24 cellular contexts compared by ENCODE assay signal in the genomic region with DNA sequence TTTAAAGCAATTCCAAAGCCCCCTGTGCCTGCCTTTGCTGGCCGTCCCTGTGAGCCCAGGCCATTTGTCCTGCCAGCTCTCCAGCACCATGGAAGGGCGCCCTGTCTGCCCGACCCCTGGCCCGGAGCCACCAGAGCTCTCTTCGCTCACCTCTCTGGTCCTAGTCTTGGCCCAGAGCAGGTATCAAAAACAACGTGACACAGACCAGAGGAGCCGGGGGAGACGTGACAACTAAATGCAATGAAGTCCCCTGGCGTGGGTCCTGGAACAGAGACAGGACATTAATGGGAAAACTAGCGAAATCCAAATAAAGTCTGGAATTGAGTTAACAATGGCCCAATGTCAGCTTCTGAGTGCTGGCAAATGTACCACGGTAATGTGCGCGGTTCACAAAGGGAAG.
DNase-seq lines count a peak whose midpoint lies in the region; ATAC-seq and TF ChIP-seq lines count a peak whose summit lies in the region.
"Had no signal": no experiment of that assay in that cellular context is flagged by ENCODE, and none has a peak within 500 bp of the region (broad histone marks: within the 10 kb centered on the region; RNA-seq: fewer than 3 reads in every experiment).

No MANE protein-coding gene starts in this region.

- no peaks in the 10 kb centered on the region for H3K9me3 ChIP-seq in RWPE2 (ENCODE audit: severe bottlenecking)

- peaks cover 37% of the 10 kb centered on the region for H3K4me1 Mint-ChIP-seq in type B pancreatic cell (ENCODE audit: unreplicated experiment)
- H3K4me1 Mint-ChIP-seq: activated CD4-positive, alpha-beta T cell treated with anti-CD3 and anti-CD28 coated beads for 36 hours; activated naive CD4-positive, alpha-beta T cell treated with anti-CD3 and anti-CD28 coated beads, Interleukin-2, amount 50 U/mL, for 24 hours; stimulated activated effector memory CD8-positive, alpha-beta T cell treated with anti-CD3 and anti-CD28 coated beads, Interleukin-12 subunit alpha, Interleukin-12 subunit beta, amount 100 ng/mL, for 72 hours had no signal

- H3K27ac ChIP-seq in RWPE2 (ENCODE audit: poor library complexity, severe bottlenecking): peak overlapping the region; percentile 95
- H3K27ac ChIP-seq: dorsolateral prefrontal cortex had no signal

- no peak overlapping the region for H3K4me3 ChIP-seq in RWPE2 (ENCODE audit: severe bottlenecking)
- H3K4me3 ChIP-seq: dorsolateral prefrontal cortex, smooth muscle cell had no signal

- H3K27me3 Mint-ChIP-seq in type B pancreatic cell: peaks cover 7% of the 10 kb centered on the region

- H3K27me3 ChIP-seq in RWPE2 (ENCODE audit: insufficient read depth, poor library complexity, severe bottlenecking): no peaks in the 10 kb centered on the region

- TF ChIP-seq CTCF in RWPE2 (IDR thresholded peaks at IDR 0.05; ENCODE audit: poor library complexity, severe bottlenecking) (no peak), type B pancreatic cell (conservative IDR thresholded peaks at IDR 0.05) (no peak)

- no peaks in the 10 kb centered on the region for H3K36me3 ChIP-seq in RWPE2 (ENCODE audit: low read depth)

- DNase-seq in activated CD4-positive, alpha-beta T cell treated with anti-CD3 and anti-CD28 coated beads for 1 hour: peak; percentile 2
- no peak for DNase-seq in activated CD4-positive, alpha-beta T cell treated with anti-CD3 and anti-CD28 coated beads, Interleukin-2, amount 50 U/mL, for 48 hours
- peak; percentile 52 for DNase-seq in RWPE2 (ENCODE audit: low spot score)
- DNase-seq in mesenteric fat pad (ENCODE audit: low spot score): peak; percentile 64
- DNase-seq in type B pancreatic cell (ENCODE audit: extremely low spot score, unreplicated experiment): peak; percentile 60
- no peak for DNase-seq in activated CD8-positive, alpha-beta memory T cell treated with anti-CD3 and anti-CD28 coated beads for 24 hours
- DNase-seq: 8988T; activated CD4-positive, alpha-beta T cell treated with anti-CD3 and anti-CD28 coated beads for 36 hours; AML-193; caudate nucleus; DMS79; GF-D8; kidney; NCI-H1694; NCI-H2171 treated with DMSO at 0.1 percent for 48 hours; NCI-H526; RPMI8226; stimulated activated CD4-positive, alpha-beta T cell treated with anti-CD3 and anti-CD28 coated beads, Interleukin-2, amount 100 ng/mL, for 48 hours had no signal

- H3K4me3 Mint-ChIP-seq in type B pancreatic cell: no peak overlapping the region
- H3K4me3 Mint-ChIP-seq: activated CD4-positive, alpha-beta T cell treated with anti-CD3 and anti-CD28 coated beads for 36 hours; activated naive CD4-positive, alpha-beta T cell treated with anti-CD3 and anti-CD28 coated beads, Interleukin-2, amount 50 U/mL, for 24 hours; stimulated activated effector memory CD8-positive, alpha-beta T cell treated with anti-CD3 and anti-CD28 coated beads, Interleukin-12 subunit alpha, Interleukin-12 subunit beta, amount 100 ng/mL, for 72 hours had no signal

- no peaks in the 10 kb centered on the region for H3K9me3 Mint-ChIP-seq in type B pancreatic cell

- ATAC-seq in RWPE2 (ENCODE audit: low read depth): no peak
- ATAC-seq in HG03469 (IDR thresholded peaks at IDR 0.05; ENCODE audit: unreplicated experiment): no peak
- ATAC-seq in GM21528 (IDR thresholded peaks at IDR 0.05; ENCODE audit: low FRiP score, unreplicated experiment): no peak
- ATAC-seq: activated CD4-positive, alpha-beta T cell treated with anti-CD3 and anti-CD28 coated beads for 36 hours; stimulated activated effector memory CD8-positive, alpha-beta T cell treated with anti-CD3 and anti-CD28 coated beads, Interleukin-12 subunit alpha, Interleukin-12 subunit beta, amount 100 ng/mL, for 72 hours had no signal

- peaks cover 50% of the 10 kb centered on the region for H3K4me1 ChIP-seq in RWPE2 (ENCODE audit: insufficient read depth, poor library complexity, severe bottlenecking)

- no peaks in the 10 kb centered on the region for H3K36me3 Mint-ChIP-seq in type B pancreatic cell
- H3K36me3 Mint-ChIP-seq: activated naive CD4-positive, alpha-beta T cell treated with anti-CD3 and anti-CD28 coated beads, Interleukin-2, amount 50 U/mL, for 24 hours; stimulated activated effector memory CD8-positive, alpha-beta T cell treated with anti-CD3 and anti-CD28 coated beads, Interleukin-12 subunit alpha, Interleukin-12 subunit beta, amount 100 ng/mL, for 72 hours had no signal

- no peak overlapping the region for H3K27ac Mint-ChIP-seq in type B pancreatic cell
- H3K27ac Mint-ChIP-seq: activated CD4-positive, alpha-beta T cell treated with anti-CD3 and anti-CD28 coated beads for 36 hours; activated naive CD4-positive, alpha-beta T cell treated with anti-CD3 and anti-CD28 coated beads, Interleukin-2, amount 50 U/mL, for 24 hours; stimulated activated effector memory CD8-positive, alpha-beta T cell treated with anti-CD3 and anti-CD28 coated beads, Interleukin-12 subunit alpha, Interleukin-12 subunit beta, amount 100 ng/mL, for 72 hours had no signal

Comparison
In these comparisons a context has a peak if more than half of its experiments do, and no peak if none do; other contexts are left out.
1. DNase-seq: peak in activated CD4-positive, alpha-beta T cell treated with anti-CD3 and anti-CD28 coated beads for 1 hour (single experiment), RWPE2 (single experiment), mesenteric fat pad (single experiment) and type B pancreatic cell (single experiment); none in activated CD4-positive, alpha-beta T cell treated with anti-CD3 and anti-CD28 coated beads, Interleukin-2, amount 50 U/mL, for 48 hours (0 of 2) and activated CD8-positive, alpha-beta memory T cell treated with anti-CD3 and anti-CD28 coated beads for 24 hours (single experiment).